Comparison of ENCODE assay signal across 17 cellular contexts in the genomic region with DNA sequence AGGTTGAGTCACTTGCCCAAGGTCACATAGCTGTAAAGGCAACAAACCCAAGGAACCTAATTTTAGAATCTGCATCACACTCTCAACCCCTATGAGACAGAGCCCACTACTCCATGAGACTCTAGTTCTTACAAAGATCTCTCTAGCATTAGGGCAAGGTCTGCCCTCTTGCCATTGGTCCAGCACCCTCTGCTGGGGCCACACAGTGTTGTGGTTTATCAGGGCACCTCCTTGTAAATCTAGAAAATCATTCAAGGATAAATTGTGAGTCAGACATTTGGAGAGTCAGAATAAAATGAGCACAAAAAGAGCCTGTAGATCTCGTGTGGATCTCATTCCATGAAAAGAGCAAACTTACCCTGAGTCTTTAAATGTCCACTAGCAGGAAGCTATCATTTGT.
DNase-seq lines count a peak whose midpoint lies in the region; ATAC-seq and TF ChIP-seq lines count a peak whose summit lies in the region.
"Had no signal": no experiment of that assay in that cellular context is flagged by ENCODE, and none has a peak within 500 bp of the region (broad histone marks: within the 10 kb centered on the region; RNA-seq: fewer than 3 reads in every experiment).

No MANE protein-coding gene starts in this region.

- H3K4me1 ChIP-seq in right cardiac atrium (ENCODE audit: control insufficient read depth, insufficient read depth, low read length): peaks cover 5% of the 10 kb centered on the region
- no peaks in the 10 kb centered on the region for H3K4me1 ChIP-seq in right lobe of liver

- no peak for TF ChIP-seq POLR2A in right lobe of liver (IDR thresholded peaks at IDR 0.05)

- 58% methylated on average over 1 of the region's 1 CpG for WGBS in right cardiac atrium
- 30% methylated on average over 1 of the region's 1 CpG for WGBS in right lobe of liver (ENCODE audit: insufficient coverage, low coverage, low lambda C conversion rate, missing lambda C conversion rate)

- no peak overlapping the region for H3K27ac ChIP-seq in right cardiac atrium (ENCODE audit: low read length)
- no peak overlapping the region for H3K27ac ChIP-seq in right lobe of liver
- H3K27ac ChIP-seq: HL-60, neutrophil, SK-N-MC had no signal

- H3K36me3 ChIP-seq in right lobe of liver: no peaks in the 10 kb centered on the region
- H3K36me3 ChIP-seq: neutrophil had no signal

- no peaks in the 10 kb centered on the region for H3K27me3 ChIP-seq in right cardiac atrium (ENCODE audit: control insufficient read depth, insufficient read depth)
- H3K27me3 ChIP-seq in right lobe of liver: no peaks in the 10 kb centered on the region
- H3K27me3 ChIP-seq: neutrophil had no signal

- ATAC-seq in SK-N-SH treated with all-trans-retinoic acid at 6 μM for 48 hours (peak; percentile 56), right cardiac atrium (peak; percentile 42 to 45), HG02642 (IDR thresholded peaks at IDR 0.05; ENCODE audit: poor library complexity, unreplicated experiment) (no peak), right lobe of liver (no peak)

- DNase-seq in ACHN (peak; percentile 90), HCEC 1CT (peak; percentile 32), right cardiac atrium (peak in 2 of 3 donors; percentile 31 to 54), cerebellum (ENCODE audit: low spot score) (no peak), amygdala (lab: John Stamatoyannopoulos, UW) (no peak), right lobe of liver (no peak)
- DNase-seq: DMS 273 treated with DMSO at 0.1 percent for 48 hours, hypothalamus, MM.1S, NCI-H2107, small intestine had no signal

- intact Hi-C loops in right cardiac atrium (cut with DNase I): no loop called here
- intact Hi-C loops in right lobe of liver (cut with DNase I): no loop called here

- in situ Hi-C loops in ACHN (cut with HindIII; ENCODE audit: low pct_ligation_motif_present, low pct_unique_long_range_greater_than_20kb, low sequenced_read_pairs): no loop called here

- no peak overlapping the region for H3K4me3 ChIP-seq in right cardiac atrium (ENCODE audit: low read length)
- no peak overlapping the region for H3K4me3 ChIP-seq in right lobe of liver
- H3K4me3 ChIP-seq: lung, SK-N-MC had no signal

- H3K9me3 ChIP-seq in right cardiac atrium (ENCODE audit: control insufficient read depth, low read length) (no peaks in the 10 kb centered on the region), right lobe of liver (no peaks in the 10 kb centered on the region)
- H3K9me3 ChIP-seq: neutrophil had no signal

- TF ChIP-seq CTCF in right lobe of liver (IDR thresholded peaks at IDR 0.05): no peak

TF ChIP-seq in SK-N-SH treated with all-trans-retinoic acid at 6 μM for 48 hours, 23 proteins besides CTCF, POLR2A, EP300 and RAD21:
- TF ChIP-seq OSR1 (CRISPR knock-in tag; IDR thresholded peaks at IDR 0.05) (no peak), ZFP30 (CRISPR knock-in tag; IDR thresholded peaks at IDR 0.05) (no peak), ZNF8 (CRISPR knock-in tag; IDR thresholded peaks at IDR 0.05) (no peak), ISL1 (CRISPR knock-in tag; IDR thresholded peaks at IDR 0.05) (no peak), ZNF565 (CRISPR knock-in tag; conservative IDR thresholded peaks at IDR 0.05; ENCODE audit: low read depth) (no peak), ZFP3 (CRISPR knock-in tag; IDR thresholded peaks at IDR 0.05) (no peak), CREB5 (CRISPR knock-in tag; IDR thresholded peaks at IDR 0.05; ENCODE audit: low read depth) (no peak), ESRRG (CRISPR knock-in tag; IDR thresholded peaks at IDR 0.05) (no peak), SNAI2 (CRISPR knock-in tag; IDR thresholded peaks at IDR 0.05) (no peak), TOX (CRISPR knock-in tag; IDR thresholded peaks at IDR 0.05; ENCODE audit: borderline replicate concordance) (no peak), ZC3H10 (CRISPR knock-in tag; IDR thresholded peaks at IDR 0.05) (no peak), PPARA (CRISPR knock-in tag; IDR thresholded peaks at IDR 0.05; ENCODE audit: borderline replicate concordance) (no peak), BACH2 (CRISPR knock-in tag; IDR thresholded peaks at IDR 0.05; ENCODE audit: borderline replicate concordance) (no peak), ZNF70 (CRISPR knock-in tag; IDR thresholded peaks at IDR 0.05) (no peak), TCF4 (CRISPR knock-in tag; IDR thresholded peaks at IDR 0.05; ENCODE audit: borderline replicate concordance) (no peak), CSDC2 (CRISPR knock-in tag; IDR thresholded peaks at IDR 0.05) (no peak), GLIS3 (CRISPR knock-in tag; IDR thresholded peaks at IDR 0.05) (no peak)
- TF ChIP-seq, protein P1, sequence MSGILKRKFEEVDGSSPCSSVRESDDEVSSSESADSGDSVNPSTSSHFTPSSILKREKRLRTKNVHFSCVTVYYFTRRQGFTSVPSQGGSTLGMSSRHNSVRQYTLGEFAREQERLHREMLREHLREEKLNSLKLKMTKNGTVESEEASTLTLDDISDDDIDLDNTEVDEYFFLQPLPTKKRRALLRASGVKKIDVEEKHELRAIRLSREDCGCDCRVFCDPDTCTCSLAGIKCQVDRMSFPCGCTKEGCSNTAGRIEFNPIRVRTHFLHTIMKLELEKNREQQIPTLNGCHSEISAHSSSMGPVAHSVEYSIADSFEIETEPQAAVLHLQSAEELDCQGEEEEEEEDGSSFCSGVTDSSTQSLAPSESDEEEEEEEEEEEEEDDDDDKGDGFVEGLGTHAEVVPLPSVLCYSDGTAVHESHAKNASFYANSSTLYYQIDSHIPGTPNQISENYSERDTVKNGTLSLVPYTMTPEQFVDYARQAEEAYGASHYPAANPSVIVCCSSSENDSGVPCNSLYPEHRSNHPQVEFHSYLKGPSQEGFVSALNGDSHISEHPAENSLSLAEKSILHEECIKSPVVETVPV (CRISPR knock-in tag; IDR thresholded peaks at IDR 0.05): no peak
- TF ChIP-seq, protein P2, sequence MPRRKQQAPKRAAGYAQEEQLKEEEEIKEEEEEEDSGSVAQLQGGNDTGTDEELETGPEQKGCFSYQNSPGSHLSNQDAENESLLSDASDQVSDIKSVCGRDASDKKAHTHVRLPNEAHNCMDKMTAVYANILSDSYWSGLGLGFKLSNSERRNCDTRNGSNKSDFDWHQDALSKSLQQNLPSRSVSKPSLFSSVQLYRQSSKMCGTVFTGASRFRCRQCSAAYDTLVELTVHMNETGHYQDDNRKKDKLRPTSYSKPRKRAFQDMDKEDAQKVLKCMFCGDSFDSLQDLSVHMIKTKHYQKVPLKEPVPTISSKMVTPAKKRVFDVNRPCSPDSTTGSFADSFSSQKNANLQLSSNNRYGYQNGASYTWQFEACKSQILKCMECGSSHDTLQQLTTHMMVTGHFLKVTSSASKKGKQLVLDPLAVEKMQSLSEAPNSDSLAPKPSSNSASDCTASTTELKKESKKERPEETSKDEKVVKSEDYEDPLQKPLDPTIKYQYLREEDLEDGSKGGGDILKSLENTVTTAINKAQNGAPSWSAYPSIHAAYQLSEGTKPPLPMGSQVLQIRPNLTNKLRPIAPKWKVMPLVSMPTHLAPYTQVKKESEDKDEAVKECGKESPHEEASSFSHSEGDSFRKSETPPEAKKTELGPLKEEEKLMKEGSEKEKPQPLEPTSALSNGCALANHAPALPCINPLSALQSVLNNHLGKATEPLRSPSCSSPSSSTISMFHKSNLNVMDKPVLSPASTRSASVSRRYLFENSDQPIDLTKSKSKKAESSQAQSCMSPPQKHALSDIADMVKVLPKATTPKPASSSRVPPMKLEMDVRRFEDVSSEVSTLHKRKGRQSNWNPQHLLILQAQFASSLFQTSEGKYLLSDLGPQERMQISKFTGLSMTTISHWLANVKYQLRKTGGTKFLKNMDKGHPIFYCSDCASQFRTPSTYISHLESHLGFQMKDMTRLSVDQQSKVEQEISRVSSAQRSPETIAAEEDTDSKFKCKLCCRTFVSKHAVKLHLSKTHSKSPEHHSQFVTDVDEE (CRISPR knock-in tag; IDR thresholded peaks at IDR 0.05): no peak

Comparison
In these comparisons a context has a peak if more than half of its experiments do, and no peak if none do; other contexts are left out.
1. DNase-seq: peak in ACHN (single experiment), HCEC 1CT (single experiment) and right cardiac atrium (2 of 3); none in cerebellum (single experiment), amygdala (0 of 56) and right lobe of liver (0 of 3).
2. ATAC-seq: peak in SK-N-SH treated with all-trans-retinoic acid at 6 μM for 48 hours (single experiment) and right cardiac atrium (2 of 2); none in HG02642 (single experiment) and right lobe of liver (0 of 4).